19 cellular contexts compared by ENCODE assay signal in genomic region chr13:62678039-62678438, GRCh38.
DNase-seq lines count a peak whose midpoint lies in the region; ATAC-seq and TF ChIP-seq lines count a peak whose summit lies in the region.
"Had no signal": no experiment of that assay in that cellular context is flagged by ENCODE, and none has a peak within 500 bp of the region (broad histone marks: within the 10 kb centered on the region; RNA-seq: fewer than 3 reads in every experiment).

No MANE protein-coding gene starts in this region.

- in situ Hi-C loops in SK-MEL-5 (cut with HindIII; ENCODE audit: low pct_unique_long_range_greater_than_20kb, low sequenced_read_pairs) = no loop called here

- intact Hi-C loops in left colon (cut with DNase I, micrococcal nuclease) = no loop called here

- no peak for TF ChIP-seq CTCF in glutamatergic neuron (IDR thresholded peaks at IDR 0.05; ENCODE audit: partially characterized antibody, unreplicated experiment)

- H3K27ac Mint-ChIP-seq in T-helper 2 cell treated with Interferon-gamma antibody and Interleukin-4, amounts not matched to agents 5 μg/mL and 100 μg/mL, for 36 hours = no peak overlapping the region
- no peak overlapping the region for H3K27ac Mint-ChIP-seq in glutamatergic neuron (ENCODE audit: unreplicated experiment)
- no peak overlapping the region for H3K27ac Mint-ChIP-seq in T-cell
- H3K27ac Mint-ChIP-seq: CD4-positive, alpha-beta T cell; T-helper 1 cell treated with Interleukin-12 subunit alpha and Interleukin-12 subunit beta and Interleukin-4 antibody, amounts not matched to agents 30 μg/mL and 1 μg/mL, for 36 hours had no signal

- CTCF ChIA-PET in T-cell (lab: Charles Lee) = no interaction called here

- H3K27me3 Mint-ChIP-seq in T-helper 2 cell treated with Interferon-gamma antibody and Interleukin-4, amounts not matched to agents 5 μg/mL and 100 μg/mL, for 36 hours (ENCODE audit: low read depth) = no peaks in the 10 kb centered on the region
- no peaks in the 10 kb centered on the region for H3K27me3 Mint-ChIP-seq in glutamatergic neuron (ENCODE audit: unreplicated experiment)
- no peaks in the 10 kb centered on the region for H3K27me3 Mint-ChIP-seq in T-cell
- H3K27me3 Mint-ChIP-seq: CD4-positive, alpha-beta T cell had no signal

- H3K4me3 Mint-ChIP-seq in T-helper 2 cell treated with Interferon-gamma antibody and Interleukin-4, amounts not matched to agents 5 μg/mL and 100 μg/mL, for 36 hours = no peak overlapping the region
- H3K4me3 Mint-ChIP-seq in glutamatergic neuron (ENCODE audit: unreplicated experiment) (no peak overlapping the region), T-cell (no peak overlapping the region)
- H3K4me3 Mint-ChIP-seq: CD4-positive, alpha-beta T cell; T-helper 1 cell treated with Interleukin-12 subunit alpha and Interleukin-12 subunit beta and Interleukin-4 antibody, amounts not matched to agents 30 μg/mL and 1 μg/mL, for 36 hours had no signal

- no peaks in the 10 kb centered on the region for H3K4me1 Mint-ChIP-seq in T-helper 2 cell treated with Interferon-gamma antibody and Interleukin-4, amounts not matched to agents 5 μg/mL and 100 μg/mL, for 36 hours (ENCODE audit: low read depth)
- no peaks in the 10 kb centered on the region for H3K4me1 Mint-ChIP-seq in glutamatergic neuron (ENCODE audit: low read depth, unreplicated experiment)
- no peaks in the 10 kb centered on the region for H3K4me1 Mint-ChIP-seq in T-cell

- POLR2A ChIA-PET in T-cell (lab: Charles Lee) = no interaction called here

- peak; percentile 10 for DNase-seq in A172 (ENCODE audit: low spot score)
- DNase-seq in H4 (ENCODE audit: low spot score) = peak; percentile 10
- DNase-seq in NCI-H2227 (lab: John Stamatoyannopoulos, UW; ENCODE audit: unreplicated experiment) = peak; percentile 31
- peak; percentile 27 for DNase-seq in SK-MEL-5 (ENCODE audit: low read depth, low spot score)
- no peak for DNase-seq in T-helper 2 cell treated with Interferon-gamma antibody and Interleukin-4, amounts not matched to agents 5 μg/mL and 100 μg/mL, for 36 hours (ENCODE audit: low spot score)
- no peak for DNase-seq in glutamatergic neuron
- no peak for DNase-seq in T-cell
- no peak for DNase-seq in left colon
- DNase-seq: AML-193; Calu3; CD4-positive, alpha-beta T cell; DMS79 treated with DMSO at 0.1 percent for 48 hours; GF-D8; HCEC 1CT; KBM-7; NCI-H1105; NCI-H187 treated with DMSO at 0.1 percent for 48 hours; NCI-H774 had no signal

- no peaks in the 10 kb centered on the region for H3K36me3 Mint-ChIP-seq in T-helper 2 cell treated with Interferon-gamma antibody and Interleukin-4, amounts not matched to agents 5 μg/mL and 100 μg/mL, for 36 hours (ENCODE audit: low read depth)
- H3K36me3 Mint-ChIP-seq in glutamatergic neuron (ENCODE audit: unreplicated experiment) (no peaks in the 10 kb centered on the region), T-cell (no peaks in the 10 kb centered on the region)

- no peak for ATAC-seq in T-cell (replicated peaks in 1 of 4)
- ATAC-seq in left colon = no peak

- peaks cover 36% of the 10 kb centered on the region for H3K9me3 Mint-ChIP-seq in T-helper 2 cell treated with Interferon-gamma antibody and Interleukin-4, amounts not matched to agents 5 μg/mL and 100 μg/mL, for 36 hours
- H3K9me3 Mint-ChIP-seq in glutamatergic neuron (ENCODE audit: unreplicated experiment) = no peaks in the 10 kb centered on the region
- H3K9me3 Mint-ChIP-seq in T-cell = peaks cover 6 to 22% (median 13%) of the 10 kb centered on the region in 3 donors

Comparison
In these comparisons a context has a peak if more than half of its experiments do, and no peak if none do; other contexts are left out.
1. DNase-seq: peak in A172 (single experiment), H4 (single experiment), NCI-H2227 (single experiment) and SK-MEL-5 (single experiment); none in T-helper 2 cell treated with Interferon-gamma antibody and Interleukin-4, amounts not matched to agents 5 μg/mL and 100 μg/mL, for 36 hours (single experiment), glutamatergic neuron (single experiment), T-cell (0 of 34) and left colon (0 of 2).